In the genomic region with DNA sequence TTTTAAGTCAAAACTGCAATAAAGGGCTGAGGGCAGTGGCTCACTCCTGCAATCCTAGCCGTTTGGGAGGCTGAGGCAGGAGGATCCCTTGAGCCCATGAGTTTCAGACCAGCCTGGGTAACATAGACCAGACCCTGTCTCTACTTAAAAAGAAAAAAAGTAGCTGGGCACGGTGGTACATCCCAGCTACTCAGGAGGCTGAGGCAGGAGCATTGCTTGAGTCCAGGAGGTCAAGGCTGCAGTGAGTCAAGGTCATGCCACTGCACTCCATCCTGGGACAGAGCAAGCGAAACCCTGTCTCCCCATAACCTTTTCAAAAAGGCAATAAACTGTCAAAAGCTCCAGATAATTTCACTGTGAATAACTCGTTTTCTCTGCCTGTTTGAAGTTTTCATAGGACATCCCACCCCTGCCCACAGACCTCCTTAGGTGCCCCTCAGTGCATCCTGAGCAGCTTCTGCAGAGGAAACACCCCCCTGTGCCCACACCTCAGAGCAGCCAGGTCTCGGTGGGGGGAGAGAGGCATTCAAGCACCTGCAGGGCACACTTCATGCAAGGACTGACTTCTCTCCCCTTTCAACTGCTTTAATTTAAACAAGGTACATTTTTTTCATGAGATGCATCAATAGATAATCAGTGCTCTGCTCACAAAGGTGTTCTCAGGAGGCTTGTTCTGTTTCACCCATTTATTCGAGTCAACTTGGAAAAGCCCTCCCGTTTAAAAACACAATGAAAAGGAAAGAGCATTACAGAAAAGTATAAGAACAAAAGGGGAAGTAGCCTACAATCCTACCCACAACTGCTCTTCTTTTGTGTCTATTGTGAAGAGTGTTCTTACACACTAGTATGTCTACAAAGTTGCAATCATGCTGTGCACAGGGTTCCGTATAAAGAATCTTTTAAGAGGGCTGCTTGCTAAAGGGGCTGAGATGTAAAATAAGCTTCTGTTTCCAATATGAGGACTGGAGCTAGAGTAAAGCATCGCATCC, we compare ENCODE assay signal across 1 cellular context.
A peak's percentile ranks its signal among the peaks of the same experiment; 100 is the strongest.
TF ChIP-seq lines count a peak whose summit lies in the region.

No MANE protein-coding gene starts in this region.

TF ChIP-seq in GM12878, 131 proteins besides CTCF, POLR2A, EP300 and RAD21 (continued from another document):
- TF ChIP-seq, protein P1, sequence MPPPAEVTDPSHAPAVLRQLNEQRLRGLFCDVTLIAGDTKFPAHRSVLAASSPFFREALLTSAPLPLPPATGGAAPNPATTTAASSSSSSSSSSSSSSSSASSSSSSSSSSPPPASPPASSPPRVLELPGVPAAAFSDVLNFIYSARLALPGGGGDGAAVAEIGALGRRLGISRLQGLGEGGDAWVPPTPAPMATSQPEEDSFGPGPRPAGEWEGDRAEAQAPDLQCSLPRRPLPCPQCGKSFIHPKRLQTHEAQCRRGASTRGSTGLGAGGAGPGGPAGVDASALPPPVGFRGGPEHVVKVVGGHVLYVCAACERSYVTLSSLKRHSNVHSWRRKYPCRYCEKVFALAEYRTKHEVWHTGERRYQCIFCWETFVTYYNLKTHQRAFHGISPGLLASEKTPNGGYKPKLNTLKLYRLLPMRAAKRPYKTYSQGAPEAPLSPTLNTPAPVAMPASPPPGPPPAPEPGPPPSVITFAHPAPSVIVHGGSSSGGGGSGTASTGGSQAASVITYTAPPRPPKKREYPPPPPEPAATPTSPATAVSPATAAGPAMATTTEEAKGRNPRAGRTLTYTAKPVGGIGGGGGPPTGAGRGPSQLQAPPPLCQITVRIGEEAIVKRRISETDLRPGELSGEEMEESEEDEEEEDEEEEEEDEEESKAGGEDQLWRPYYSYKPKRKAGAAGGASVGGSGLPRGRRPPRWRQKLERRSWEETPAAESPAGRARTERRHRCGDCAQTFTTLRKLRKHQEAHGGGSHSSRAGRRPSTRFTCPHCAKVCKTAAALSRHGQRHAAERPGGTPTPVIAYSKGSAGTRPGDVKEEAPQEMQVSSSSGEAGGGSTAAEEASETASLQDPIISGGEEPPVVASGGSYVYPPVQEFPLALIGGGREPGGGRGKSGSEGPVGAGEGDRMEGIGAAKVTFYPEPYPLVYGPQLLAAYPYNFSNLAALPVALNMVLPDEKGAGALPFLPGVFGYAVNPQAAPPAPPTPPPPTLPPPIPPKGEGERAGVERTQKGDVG (CRISPR knock-in tag; IDR thresholded peaks at IDR 0.05): no peak
- TF ChIP-seq MTA2 (IDR thresholded peaks at IDR 0.05; ENCODE audit: low read depth): no peak
- no peak for TF ChIP-seq TBL1XR1 (IDR thresholded peaks at IDR 0.05; ENCODE audit: low read depth, low read length)
- no peak for TF ChIP-seq NFYA (IDR thresholded peaks at IDR 0.05; ENCODE audit: borderline replicate concordance, low read depth, low read length)
- TF ChIP-seq GABPA (IDR thresholded peaks at IDR 0.05; ENCODE audit: low read depth): no peak
- TF ChIP-seq, protein P2, sequence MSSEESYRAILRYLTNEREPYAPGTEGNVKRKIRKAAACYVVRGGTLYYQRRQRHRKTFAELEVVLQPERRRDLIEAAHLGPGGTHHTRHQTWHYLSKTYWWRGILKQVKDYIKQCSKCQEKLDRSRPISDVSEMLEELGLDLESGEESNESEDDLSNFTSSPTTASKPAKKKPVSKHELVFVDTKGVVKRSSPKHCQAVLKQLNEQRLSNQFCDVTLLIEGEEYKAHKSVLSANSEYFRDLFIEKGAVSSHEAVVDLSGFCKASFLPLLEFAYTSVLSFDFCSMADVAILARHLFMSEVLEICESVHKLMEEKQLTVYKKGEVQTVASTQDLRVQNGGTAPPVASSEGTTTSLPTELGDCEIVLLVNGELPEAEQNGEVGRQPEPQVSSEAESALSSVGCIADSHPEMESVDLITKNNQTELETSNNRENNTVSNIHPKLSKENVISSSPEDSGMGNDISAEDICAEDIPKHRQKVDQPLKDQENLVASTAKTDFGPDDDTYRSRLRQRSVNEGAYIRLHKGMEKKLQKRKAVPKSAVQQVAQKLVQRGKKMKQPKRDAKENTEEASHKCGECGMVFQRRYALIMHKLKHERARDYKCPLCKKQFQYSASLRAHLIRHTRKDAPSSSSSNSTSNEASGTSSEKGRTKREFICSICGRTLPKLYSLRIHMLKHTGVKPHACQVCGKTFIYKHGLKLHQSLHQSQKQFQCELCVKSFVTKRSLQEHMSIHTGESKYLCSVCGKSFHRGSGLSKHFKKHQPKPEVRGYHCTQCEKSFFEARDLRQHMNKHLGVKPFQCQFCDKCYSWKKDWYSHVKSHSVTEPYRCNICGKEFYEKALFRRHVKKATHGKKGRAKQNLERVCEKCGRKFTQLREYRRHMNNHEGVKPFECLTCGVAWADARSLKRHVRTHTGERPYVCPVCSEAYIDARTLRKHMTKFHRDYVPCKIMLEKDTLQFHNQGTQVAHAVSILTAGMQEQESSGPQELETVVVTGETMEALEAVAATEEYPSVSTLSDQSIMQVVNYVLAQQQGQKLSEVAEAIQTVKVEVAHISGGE (CRISPR knock-in tag; IDR thresholded peaks at IDR 0.05): no peak
- no peak for TF ChIP-seq ZSCAN29 (IDR thresholded peaks at IDR 0.05)
- TF ChIP-seq, protein P3, sequence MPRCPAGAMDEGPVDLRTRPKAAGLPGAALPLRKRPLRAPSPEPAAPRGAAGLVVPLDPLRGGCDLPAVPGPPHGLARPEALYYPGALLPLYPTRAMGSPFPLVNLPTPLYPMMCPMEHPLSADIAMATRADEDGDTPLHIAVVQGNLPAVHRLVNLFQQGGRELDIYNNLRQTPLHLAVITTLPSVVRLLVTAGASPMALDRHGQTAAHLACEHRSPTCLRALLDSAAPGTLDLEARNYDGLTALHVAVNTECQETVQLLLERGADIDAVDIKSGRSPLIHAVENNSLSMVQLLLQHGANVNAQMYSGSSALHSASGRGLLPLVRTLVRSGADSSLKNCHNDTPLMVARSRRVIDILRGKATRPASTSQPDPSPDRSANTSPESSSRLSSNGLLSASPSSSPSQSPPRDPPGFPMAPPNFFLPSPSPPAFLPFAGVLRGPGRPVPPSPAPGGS (IDR thresholded peaks at IDR 0.05; ENCODE audit: borderline replicate concordance, insufficient read depth, low read depth, low read length, poor library complexity, severe bottlenecking): no peak
- no peak for TF ChIP-seq ELK1 (IDR thresholded peaks at IDR 0.05; ENCODE audit: low read depth, low read length)
- peak; percentile 33; the same call in 1 of the 2 replicates for TF ChIP-seq RUNX3 (IDR thresholded peaks at IDR 0.05; ENCODE audit: low read length)
- TF ChIP-seq TCF7 (IDR thresholded peaks at IDR 0.05; ENCODE audit: borderline replicate concordance): no peak
- no peak for TF ChIP-seq STAT3 (IDR thresholded peaks at IDR 0.05; ENCODE audit: low read depth, low read length)
- TF ChIP-seq POLR2AphosphoS2 (IDR thresholded peaks at IDR 0.05; ENCODE audit: low read depth, low read length): peak; percentile 44; the same call in 1 of the 2 replicates
- TF ChIP-seq, protein P4, sequence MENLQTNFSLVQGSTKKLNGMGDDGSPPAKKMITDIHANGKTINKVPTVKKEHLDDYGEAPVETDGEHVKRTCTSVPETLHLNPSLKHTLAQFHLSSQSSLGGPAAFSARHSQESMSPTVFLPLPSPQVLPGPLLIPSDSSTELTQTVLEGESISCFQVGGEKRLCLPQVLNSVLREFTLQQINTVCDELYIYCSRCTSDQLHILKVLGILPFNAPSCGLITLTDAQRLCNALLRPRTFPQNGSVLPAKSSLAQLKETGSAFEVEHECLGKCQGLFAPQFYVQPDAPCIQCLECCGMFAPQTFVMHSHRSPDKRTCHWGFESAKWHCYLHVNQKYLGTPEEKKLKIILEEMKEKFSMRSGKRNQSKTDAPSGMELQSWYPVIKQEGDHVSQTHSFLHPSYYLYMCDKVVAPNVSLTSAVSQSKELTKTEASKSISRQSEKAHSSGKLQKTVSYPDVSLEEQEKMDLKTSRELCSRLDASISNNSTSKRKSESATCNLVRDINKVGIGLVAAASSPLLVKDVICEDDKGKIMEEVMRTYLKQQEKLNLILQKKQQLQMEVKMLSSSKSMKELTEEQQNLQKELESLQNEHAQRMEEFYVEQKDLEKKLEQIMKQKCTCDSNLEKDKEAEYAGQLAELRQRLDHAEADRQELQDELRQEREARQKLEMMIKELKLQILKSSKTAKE (IDR thresholded peaks at IDR 0.05; ENCODE audit: low read depth, poor library complexity, severe bottlenecking): no peak
- no peak for TF ChIP-seq NR2F1 (conservative IDR thresholded peaks at IDR 0.05)
